Comparison of ENCODE assay signal across 20 cellular contexts in genomic region chr9:137396808-137397367, GRCh38. TPM values are rescaled to one million over a fixed set of nuclear protein-coding genes. Genes with fewer than 3 reads are reported as not detected.
DNase-seq lines count a peak whose midpoint lies in the region; ATAC-seq and TF ChIP-seq lines count a peak whose summit lies in the region.
"Had no signal": no experiment of that assay in that cellular context is flagged by ENCODE, and none has a peak within 500 bp of the region (broad histone marks: within the 10 kb centered on the region; RNA-seq: fewer than 3 reads in every experiment).

No MANE protein-coding gene starts in this region.

- H2BK120ac ChIP-seq in IMR-90 (ENCODE audit: low read depth, low read length): peak overlapping the region; percentile 21; the same call in 1 of the 2 replicates
- H2BK120ac ChIP-seq in neuronal stem cell (ENCODE audit: low read depth, low read length): no peak overlapping the region
- no peak overlapping the region for H2BK120ac ChIP-seq in trophoblast cell (ENCODE audit: insufficient read depth, low read length, poor library complexity)

- H3K18ac ChIP-seq in IMR-90 (ENCODE audit: low read depth, low read length) (no peak overlapping the region; the same call in 1 of the 2 replicates), neuronal stem cell (ENCODE audit: low read length) (no peak overlapping the region), trophoblast cell (ENCODE audit: low read length) (no peak overlapping the region)

- H4K91ac ChIP-seq in IMR-90 (ENCODE audit: insufficient read depth, low read depth, low read length): peak overlapping the region; percentile 25; the same call in 1 of the 2 replicates
- no peak overlapping the region for H4K91ac ChIP-seq in neuronal stem cell (ENCODE audit: low read depth, low read length, poor library complexity)
- H4K91ac ChIP-seq in trophoblast cell (ENCODE audit: low read depth, low read length): no peak overlapping the region

- no peak overlapping the region for H2AK9ac ChIP-seq in IMR-90 (replicated peaks; ENCODE audit: low read depth, low read length, poor library complexity)

- peaks cover 0 to 17% of the 10 kb centered on the region in 2 donors for H3K36me3 Mint-ChIP-seq in activated naive CD4-positive, alpha-beta T cell treated with anti-CD3 and anti-CD28 coated beads, Interleukin-2, amount 50 U/mL, for 72 hours

- in situ Hi-C loops in IMR-90 (cut with MboI; ENCODE audit: low sequenced_read_pairs): no loop called here
- in situ Hi-C loops in brain microvascular endothelial cell (cut with HindIII; ENCODE audit: low pct_ligation_motif_present, low sequenced_read_pairs): no loop called here

- no peak for ATAC-seq in activated naive CD4-positive, alpha-beta T cell treated with anti-CD3 and anti-CD28 coated beads, Interleukin-2, amount 50 U/mL, for 72 hours
- no peak for ATAC-seq in IMR-90 (ENCODE audit: low read depth)
- ATAC-seq in GM19351 (IDR thresholded peaks at IDR 0.05; ENCODE audit: unreplicated experiment): no peak

- no peak overlapping the region for H2BK5ac ChIP-seq in IMR-90 (ENCODE audit: low read depth, low read length, poor library complexity, severe bottlenecking)
- H2BK5ac ChIP-seq in neuronal stem cell (ENCODE audit: low read length): no peak overlapping the region
- no peak overlapping the region for H2BK5ac ChIP-seq in trophoblast cell (ENCODE audit: low read depth, low read length, poor library complexity)

- no peak overlapping the region for H4K12ac ChIP-seq in trophoblast cell (ENCODE audit: low read depth, low read length)

- H3K27ac ChIP-seq in IMR-90 (ENCODE audit: insufficient read depth, low read length) (no peak overlapping the region), brain microvascular endothelial cell (peak overlapping the region; percentile 42), neuronal stem cell (replicated peaks; ENCODE audit: low read length) (no peak overlapping the region), trophoblast cell (ENCODE audit: low read depth, low read length) (no peak overlapping the region)
- H3K27ac ChIP-seq: Peyer's patch had no signal

- H3K79me2 ChIP-seq in trophoblast cell (ENCODE audit: control insufficient read depth, insufficient read depth, low read length, poor library complexity): no peaks in the 10 kb centered on the region

- H3K9me3 Mint-ChIP-seq in activated naive CD4-positive, alpha-beta T cell treated with anti-CD3 and anti-CD28 coated beads, Interleukin-2, amount 50 U/mL, for 72 hours: no peaks in the 10 kb centered on the region

- CTCF ChIA-PET in IMR-90 (lab: Yijun Ruan, JAX): no interaction called here

- H2BK15ac ChIP-seq in IMR-90 (ENCODE audit: low read depth, low read length) (peak overlapping the region; percentile 5; the same call in 1 of the 3 replicates), neuronal stem cell (ENCODE audit: low read length) (peak overlapping the region; percentile 63)

- H3K4ac ChIP-seq in IMR-90 (ENCODE audit: low read depth, low read length): peak overlapping the region; percentile 29; the same call in 1 of the 2 replicates
- no peak overlapping the region for H3K4ac ChIP-seq in neuronal stem cell (ENCODE audit: low read length)
- no peak overlapping the region for H3K4ac ChIP-seq in trophoblast cell (ENCODE audit: low read depth, low read length)

- TF ChIP-seq POLR2A in IMR-90 (IDR thresholded peaks at IDR 0.05; ENCODE audit: low read depth, low read length): no peak

- H3K27ac Mint-ChIP-seq in activated naive CD4-positive, alpha-beta T cell treated with anti-CD3 and anti-CD28 coated beads, Interleukin-2, amount 50 U/mL, for 72 hours: peak overlapping the region; percentile 48 to 78
- H3K27ac Mint-ChIP-seq: H9 had no signal

- H2AK5ac ChIP-seq in IMR-90 (ENCODE audit: low read depth, low read length) (peak overlapping the region; percentile 51), neuronal stem cell (ENCODE audit: low read depth, low read length) (peak overlapping the region; percentile 22), trophoblast cell (ENCODE audit: low read length) (no peak overlapping the region)

- no peaks in the 10 kb centered on the region; a peak in 1 of 4 replicates for H3K79me1 ChIP-seq in IMR-90 (ENCODE audit: low read depth in 1 of 2, low read length in 2 of 2)
- peaks cover 4% of the 10 kb centered on the region for H3K79me1 ChIP-seq in neuronal stem cell (ENCODE audit: low read depth, low read length)
- no peaks in the 10 kb centered on the region for H3K79me1 ChIP-seq in trophoblast cell (ENCODE audit: low read length)

- no peak overlapping the region for H3K56ac ChIP-seq in IMR-90 (ENCODE audit: extremely low read depth, insufficient read depth, low read length)

- no peak for TF ChIP-seq RAD21 in IMR-90 (IDR thresholded peaks at IDR 0.05; ENCODE audit: low read length)

- peaks cover 7% of the 10 kb centered on the region for H3K4me1 ChIP-seq in IMR-90 (ENCODE audit: control insufficient read depth, insufficient read depth, low read length)
- peaks cover 3 to 6% of the 10 kb centered on the region in 2 donors for H3K4me1 ChIP-seq in neuronal stem cell (ENCODE audit: control insufficient read depth in 2 of 2, insufficient read depth in 1 of 2, low read depth in 1 of 2, low read length in 2 of 2)
- peaks cover 0 to 5% of the 10 kb centered on the region in 2 experiments for H3K4me1 ChIP-seq in trophoblast cell (ENCODE audit: control insufficient read depth in 1 of 2, insufficient read depth in 2 of 2, low read length in 2 of 2)

- H2AFZ ChIP-seq in IMR-90 (replicated peaks; ENCODE audit: low read length, poor library complexity) (peak overlapping the region; percentile 71), neuronal stem cell (ENCODE audit: low read length) (no peak overlapping the region), trophoblast cell (ENCODE audit: insufficient read depth, low read length, poor library complexity) (no peak overlapping the region)

- H3K9me3 ChIP-seq in IMR-90 (ENCODE audit: control insufficient read depth, insufficient read depth, low read length) (no peaks in the 10 kb centered on the region), neuronal stem cell (replicated peaks in 1 of 2; ENCODE audit: control insufficient read depth in 2 of 2, insufficient read depth in 1 of 2, low read depth in 1 of 2, low read length in 2 of 2) (peaks cover 5 to 6% of the 10 kb centered on the region in 2 donors), trophoblast cell (ENCODE audit: insufficient read depth, low read depth, low read length) (peaks cover 3% of the 10 kb centered on the region)
- H3K9me3 ChIP-seq: A549, Peyer's patch had no signal

- H3K9ac ChIP-seq in IMR-90 (ENCODE audit: low read depth, low read length): peak overlapping the region; percentile 15; the same call in 1 of the 2 replicates
- H3K9ac ChIP-seq in neuronal stem cell (ENCODE audit: low read depth, low read length, poor library complexity): no peak overlapping the region
- H3K9ac ChIP-seq in trophoblast cell (ENCODE audit: low read length): no peak overlapping the region

- H3K23ac ChIP-seq in IMR-90 (ENCODE audit: low read depth, low read length): no peak overlapping the region
- H3K23ac ChIP-seq in neuronal stem cell (ENCODE audit: low read depth, low read length, poor library complexity): no peak overlapping the region
- no peak overlapping the region for H3K23ac ChIP-seq in trophoblast cell (ENCODE audit: low read length)

- BruUV-seq in IMR-90 (replicated peaks; lab: Mats Ljungman, UMichigan): no TSS peak

- H4K8ac ChIP-seq in IMR-90 (ENCODE audit: low read depth in 2 of 2, low read length in 2 of 2): peak overlapping the region in 1 of 2 experiments; percentile 29; a peak in 1 of 4 replicates
- no peak overlapping the region for H4K8ac ChIP-seq in neuronal stem cell (ENCODE audit: low read depth, low read length)
- H4K8ac ChIP-seq in trophoblast cell (ENCODE audit: low read depth, low read length): no peak overlapping the region

- POLR2A ChIA-PET in IMR-90 (lab: Charles Lee; ENCODE audit: unreplicated experiment): no interaction called here

- TF ChIP-seq CTCF in IMR-90 (conservative IDR thresholded peaks at IDR 0.05; ENCODE audit: low read depth, low read length) (no peak), brain microvascular endothelial cell (IDR thresholded peaks at IDR 0.05; ENCODE audit: low read depth, low read length, missing control alignments) (no peak)

- H3K14ac ChIP-seq in IMR-90 (replicated peaks; ENCODE audit: low read depth, low read length) (0 out of 2 replicates have a peak overlapping the region, but pooled peaks have one; percentile 5), neuronal stem cell (ENCODE audit: low read length) (no peak overlapping the region), trophoblast cell (ENCODE audit: low read length) (no peak overlapping the region)

- intact Hi-C loops in IMR-90 (cut with micrococcal nuclease): no loop called here

- no peaks in the 10 kb centered on the region; the same call in 1 of the 2 replicates for H4K20me1 ChIP-seq in IMR-90 (ENCODE audit: insufficient read depth, low read length)

- H3K4me3 ChIP-seq in IMR-90 (ENCODE audit: insufficient read depth, low read depth, low read length) (no peak overlapping the region), brain microvascular endothelial cell (ENCODE audit: low read depth, low read length) (no peak overlapping the region), neuronal stem cell (ENCODE audit: low read length in 2 of 2) (no peak overlapping the region), trophoblast cell (ENCODE audit: low read depth, low read length) (no peak overlapping the region)
- H3K4me3 ChIP-seq: A549, Peyer's patch had no signal

- H3K9me1 ChIP-seq in IMR-90 (ENCODE audit: insufficient read depth, low read length): 0 out of 2 replicates have a peak, but pooled peaks cover 3% of the 10 kb centered on the region

- H3K27me3 ChIP-seq in IMR-90 (ENCODE audit: control insufficient read depth, insufficient read depth, low read length): no peaks in the 10 kb centered on the region
- no peaks in the 10 kb centered on the region for H3K27me3 ChIP-seq in brain microvascular endothelial cell (replicated peaks)
- no peaks in the 10 kb centered on the region for H3K27me3 ChIP-seq in neuronal stem cell (ENCODE audit: control insufficient read depth in 3 of 3, insufficient read depth in 3 of 3, low read depth in 1 of 3, low read length in 3 of 3)
- no peaks in the 10 kb centered on the region for H3K27me3 ChIP-seq in trophoblast cell (ENCODE audit: insufficient read depth, low read length)
- H3K27me3 ChIP-seq: Peyer's patch had no signal

- dilution Hi-C loops in IMR-90 (cut with HindIII; ENCODE audit: low sequenced_read_pairs, unreplicated experiment): no loop called here

- H2BK20ac ChIP-seq in IMR-90 (ENCODE audit: low read depth, low read length): no peak overlapping the region; the same call in 1 of the 2 replicates

- WGBS in IMR-90 (ENCODE audit: extremely low coverage in 2 of 2, insufficient read length in 1 of 2), 2 experiments: 90% methylated on average over 2 of the region's 17 CpGs; no CpG with 5 or more reads in 1 of the 2 experiments
- no CpG with 5 or more reads among the region's 17 CpGs for WGBS in neuronal stem cell (ENCODE audit: extremely low coverage in 2 of 2, insufficient read length in 2 of 2, insufficient replicate concordance in 1 of 2), 2 donors
- no CpG with 5 or more reads among the region's 17 CpGs for WGBS in trophoblast cell (ENCODE audit: extremely low coverage, insufficient coverage, insufficient read length)

- H2BK12ac ChIP-seq in neuronal stem cell (ENCODE audit: low read length): no peak overlapping the region
- H2BK12ac ChIP-seq in trophoblast cell (ENCODE audit: low read length): no peak overlapping the region

- DNase-seq in activated naive CD4-positive, alpha-beta T cell treated with anti-CD3 and anti-CD28 coated beads, Interleukin-2, amount 50 U/mL, for 72 hours (ENCODE audit: low spot score in 2 of 2): no peak
- no peak for DNase-seq in activated naive CD4-positive, alpha-beta T cell (lab: John Stamatoyannopoulos, UW)
- no peak for DNase-seq in IMR-90
- DNase-seq in brain microvascular endothelial cell: no peak
- DNase-seq in neuronal stem cell (ENCODE audit: low spot score): no peak
- DNase-seq in trophoblast cell: no peak
- DNase-seq in HuH-7.5 (ENCODE audit: low spot score): no peak
- DNase-seq: AML-193, DMS153, H9, NCI-H1105, NCI-H1694, NCI-H524, Peyer's patch, SIG-M5 had no signal

- H4K5ac ChIP-seq in IMR-90 (ENCODE audit: low read depth, low read length): no peak overlapping the region

- H3K36me3 ChIP-seq in IMR-90 (ENCODE audit: control insufficient read depth, insufficient read depth, low read length) (peaks cover 4% of the 10 kb centered on the region; the same call in 1 of the 2 replicates), brain microvascular endothelial cell (replicated peaks) (no peaks in the 10 kb centered on the region), neuronal stem cell (replicated peaks in 1 of 2; ENCODE audit: control insufficient read depth in 2 of 2, insufficient read depth in 2 of 2, low read length in 2 of 2) (peaks cover 2 to 3% of the 10 kb centered on the region in 2 donors), trophoblast cell (ENCODE audit: control insufficient read depth in 1 of 2, insufficient read depth in 2 of 2, low read length in 2 of 2) (no peaks in the 10 kb centered on the region)

- H3K4me2 ChIP-seq in IMR-90 (ENCODE audit: low read depth, low read length) (no peak overlapping the region), neuronal stem cell (ENCODE audit: insufficient read depth, low read length, poor library complexity, severe bottlenecking) (no peak overlapping the region), trophoblast cell (ENCODE audit: low read length) (no peak overlapping the region)

RNA-seq across cellular contexts. Expression of gene EXD3, which starts 26.1 kb away (rescaled TPM):
- 10 to 100 TPM in 1 of 2 donors, 1 to 10 TPM in 1; 7.9 to 14.8 TPM for total RNA-seq in activated naive CD4-positive, alpha-beta T cell treated with anti-CD3 and anti-CD28 coated beads, Interleukin-2, amount 50 U/mL, for 72 hours
- 1.1 and 1.7 TPM in 2 replicates for total RNA-seq in IMR-90 (2012; rRNA removed)
- 7.4 and 10.2 TPM in 2 replicates for polyA plus RNA-seq in IMR-90 (2012; rRNA removed)
- 5.4 and 9.9 TPM in 2 replicates for polyA plus RNA-seq in IMR-90 (2012; cell fraction: cytosol; rRNA removed)
- 24.4 and 50.7 TPM in 2 replicates for polyA plus RNA-seq in IMR-90 (2012; cell fraction: nucleus; rRNA removed; ENCODE audit: low replicate concordance)
- 21.1 TPM for polyA plus RNA-seq in neuronal stem cell (2013, experiment 1 of 2)
- polyA plus RNA-seq in neuronal stem cell (2013, experiment 2 of 2): 19.9 TPM
- 4.7 and 5.1 TPM in 2 replicates for polyA plus RNA-seq in trophoblast cell (2013)

RNA-seq across cellular contexts. Expression of gene NOXA1, which starts 26.3 kb away (rescaled TPM):
- 1 to 10 TPM in 1 of 2 donors, not detected in 1; 1.5 TPM for total RNA-seq in activated naive CD4-positive, alpha-beta T cell treated with anti-CD3 and anti-CD28 coated beads, Interleukin-2, amount 50 U/mL, for 72 hours
- not detected in 2 replicates for total RNA-seq in IMR-90 (2012; rRNA removed)
- polyA plus RNA-seq in IMR-90 (2012; rRNA removed): 0.16 and 0.17 TPM in 2 replicates
- polyA plus RNA-seq in IMR-90 (2012; cell fraction: cytosol; rRNA removed): 0.08 and 0.25 TPM in 2 replicates
- polyA plus RNA-seq in IMR-90 (2012; cell fraction: nucleus; rRNA removed; ENCODE audit: low replicate concordance): 1.3 and 3.4 TPM in 2 replicates
- polyA plus RNA-seq in neuronal stem cell (2013, experiment 1 of 2): 0.61 TPM
- 0.64 TPM for polyA plus RNA-seq in neuronal stem cell (2013, experiment 2 of 2)
- polyA plus RNA-seq in trophoblast cell (2013): 0.19 and 0.21 TPM in 2 replicates
- total RNA-seq: HT1080 had no signal

RNA-seq across cellular contexts. Expression of gene ENTPD8, which starts 44.3 kb away (rescaled TPM):
- not detected for total RNA-seq in activated naive CD4-positive, alpha-beta T cell treated with anti-CD3 and anti-CD28 coated beads, Interleukin-2, amount 50 U/mL, for 72 hours
- total RNA-seq in IMR-90 (2012; rRNA removed): not detected in 2 replicates
- polyA plus RNA-seq in IMR-90 (2012; rRNA removed): 0.07 TPM in 2 replicates
- 0.06 and 0.11 TPM in 2 replicates for polyA plus RNA-seq in IMR-90 (2012; cell fraction: cytosol; rRNA removed)
- polyA plus RNA-seq in IMR-90 (2012; cell fraction: nucleus; rRNA removed; ENCODE audit: low replicate concordance): 0.37 and 0.78 TPM in 2 replicates
- polyA plus RNA-seq in neuronal stem cell (2013, experiment 1 of 2): 0.03 TPM
- polyA plus RNA-seq in neuronal stem cell (2013, experiment 2 of 2): 0.04 TPM
- polyA plus RNA-seq in trophoblast cell (2013): 0.08 and 0.11 TPM in 2 replicates
- total RNA-seq: HT1080, LHCN-M2 had no signal
- polyA plus RNA-seq: CD14-positive monocyte had no signal
